In genomic region chr2:64730551-64731305, GRCh38 we compare ENCODE assay signal across 1 cellular context.
TF ChIP-seq lines count a peak whose summit lies in the region.

No MANE protein-coding gene starts in this region.

TF ChIP-seq in HepG2, 621 proteins besides CTCF, POLR2A, EP300 and RAD21 (continued from another document and continues in another):
- peak; percentile 53; the same call in 1 of the 2 replicates for TF ChIP-seq KDM3A (CRISPR knock-in tag; IDR thresholded peaks at IDR 0.05; ENCODE audit: low read depth)
- peak; percentile 99 for TF ChIP-seq GATAD2A (CRISPR knock-in tag; IDR thresholded peaks at IDR 0.05)
- TF ChIP-seq CREB1 (IDR thresholded peaks at IDR 0.05), result peak; percentile 91
- peak; percentile 91 for TF ChIP-seq CREB1 (CRISPR knock-in tag; IDR thresholded peaks at IDR 0.05)
- TF ChIP-seq GATA4 (IDR thresholded peaks at IDR 0.05; ENCODE audit: borderline replicate concordance, low read depth), result peak; percentile 53; the same call in 1 of the 2 replicates
- TF ChIP-seq SIN3B (IDR thresholded peaks at IDR 0.05; ENCODE audit: low read length), result no peak
- TF ChIP-seq ZFP36 (IDR thresholded peaks at IDR 0.05; ENCODE audit: borderline replicate concordance, low read depth, low read length, partially characterized antibody), result no peak
- no peak for TF ChIP-seq ZSCAN20 (CRISPR knock-in tag; IDR thresholded peaks at IDR 0.05; ENCODE audit: borderline replicate concordance)
- TF ChIP-seq RERE (CRISPR knock-in tag; IDR thresholded peaks at IDR 0.05; ENCODE audit: low read depth), result peak; percentile 79
- no peak for TF ChIP-seq ATM (IDR thresholded peaks at IDR 0.05; ENCODE audit: borderline replicate concordance)
- peak; percentile 71 for TF ChIP-seq KDM2A (CRISPR knock-in tag; IDR thresholded peaks at IDR 0.05; ENCODE audit: borderline replicate concordance, low read depth)
- TF ChIP-seq ATF6 (CRISPR knock-in tag; conservative IDR thresholded peaks at IDR 0.05), result no peak; the same call in 1 of the 2 replicates
- peak; percentile 99 for TF ChIP-seq SOX13 (IDR thresholded peaks at IDR 0.05)
- TF ChIP-seq SOX13 (CRISPR knock-in tag; conservative IDR thresholded peaks at IDR 0.05 in 1 of 2, IDR thresholded peaks at IDR 0.05 in 1 of 2), result peak in 1 of 2 experiments; percentile 98; a peak in 2 of 4 replicates
- TF ChIP-seq FOXO1 (CRISPR knock-in tag; IDR thresholded peaks at IDR 0.05), result peak; percentile 98
- TF ChIP-seq ZNF740 (CRISPR knock-in tag; IDR thresholded peaks at IDR 0.05), result no peak
- peak; percentile 92 for TF ChIP-seq CCDC6 (CRISPR knock-in tag; IDR thresholded peaks at IDR 0.05)
- 0 out of 2 replicates have a peak, but pooled peaks have one; percentile 52 for TF ChIP-seq RFXANK (CRISPR knock-in tag; IDR thresholded peaks at IDR 0.05)
- no peak for TF ChIP-seq NBN (conservative IDR thresholded peaks at IDR 0.05)
- TF ChIP-seq ZNF331 (CRISPR knock-in tag; IDR thresholded peaks at IDR 0.05), result peak; percentile 88
- no peak for TF ChIP-seq HDAC6 (IDR thresholded peaks at IDR 0.05; ENCODE audit: low read depth, low read length)
- no peak for TF ChIP-seq ZNF282 (IDR thresholded peaks at IDR 0.05; ENCODE audit: partially characterized antibody)
- TF ChIP-seq POLR2AphosphoS5 (IDR thresholded peaks at IDR 0.05; ENCODE audit: low read depth, low read length), result no peak; the same call in 1 of the 2 replicates
- TF ChIP-seq ZBED4 (CRISPR knock-in tag; IDR thresholded peaks at IDR 0.05; ENCODE audit: borderline replicate concordance), result peak; percentile 80
- TF ChIP-seq ZNF225 (CRISPR knock-in tag; IDR thresholded peaks at IDR 0.05), result no peak
- peak; percentile 90 for TF ChIP-seq IKZF5 (CRISPR knock-in tag; IDR thresholded peaks at IDR 0.05)
- peak; percentile 62; the same call in 1 of the 2 replicates for TF ChIP-seq NFAT5 (CRISPR knock-in tag; IDR thresholded peaks at IDR 0.05)
- TF ChIP-seq SAP130 (CRISPR knock-in tag; IDR thresholded peaks at IDR 0.05; ENCODE audit: low read depth), result peak; percentile 93
- no peak for TF ChIP-seq NR3C1 (CRISPR knock-in tag; IDR thresholded peaks at IDR 0.05)
- peak; percentile 89 for TF ChIP-seq ZNF609 (CRISPR knock-in tag; IDR thresholded peaks at IDR 0.05; ENCODE audit: borderline replicate concordance)
- no peak for TF ChIP-seq DNMT1 (CRISPR knock-in tag; IDR thresholded peaks at IDR 0.05)
- TF ChIP-seq ZC3H13 (CRISPR knock-in tag; IDR thresholded peaks at IDR 0.05), result no peak
- TF ChIP-seq NKX3-1 (CRISPR knock-in tag; IDR thresholded peaks at IDR 0.05), result peak; percentile 74; the same call in 1 of the 2 replicates
